In genomic region chr1:47867447-47868347, GRCh38 we compare ENCODE assay signal across 1 cellular context.
A peak's percentile ranks its signal among the peaks of the same experiment; 100 is the strongest.
TF ChIP-seq lines count a peak whose summit lies in the region.

No MANE protein-coding gene starts in this region.

TF ChIP-seq in HepG2, 621 proteins besides CTCF, POLR2A, EP300 and RAD21 (continued from another document):
- TF ChIP-seq SMAD3 (CRISPR knock-in tag; IDR thresholded peaks at IDR 0.05) (peak; percentile 5; the same call in 1 of the 2 replicates), PAXIP1 (CRISPR knock-in tag; conservative IDR thresholded peaks at IDR 0.05) (peak; percentile 90), GABPB1 (CRISPR knock-in tag; IDR thresholded peaks at IDR 0.05) (no peak), KLF13 (CRISPR knock-in tag; IDR thresholded peaks at IDR 0.05) (no peak), EHMT2 (IDR thresholded peaks at IDR 0.05; ENCODE audit: borderline replicate concordance, low read depth, low read length) (peak; percentile 9; the same call in 1 of the 2 replicates), DDIT3 (CRISPR knock-in tag; IDR thresholded peaks at IDR 0.05) (no peak), MYNN (CRISPR knock-in tag; IDR thresholded peaks at IDR 0.05; ENCODE audit: low read depth) (no peak), KLF9 (CRISPR knock-in tag; IDR thresholded peaks at IDR 0.05; ENCODE audit: low read depth) (no peak), SAP130 (CRISPR knock-in tag; IDR thresholded peaks at IDR 0.05; ENCODE audit: low read depth) (peak; percentile 24; the same call in 1 of the 2 replicates), MBD4 (IDR thresholded peaks at IDR 0.05; ENCODE audit: borderline replicate concordance, low read length) (peak; percentile 58; the same call in 1 of the 2 replicates), SALL1 (CRISPR knock-in tag; IDR thresholded peaks at IDR 0.05) (no peak; the same call in 1 of the 2 replicates), MED1 (CRISPR knock-in tag; IDR thresholded peaks at IDR 0.05) (peak; percentile 98), IKZF4 (CRISPR knock-in tag; IDR thresholded peaks at IDR 0.05; ENCODE audit: borderline replicate concordance, low read depth, not compliant biosample characterization) (no peak), TP53 (CRISPR knock-in tag; conservative IDR thresholded peaks at IDR 0.05) (no peak), ZNF562 (CRISPR knock-in tag; IDR thresholded peaks at IDR 0.05; ENCODE audit: borderline replicate concordance) (no peak), ZNF629 (CRISPR knock-in tag; conservative IDR thresholded peaks at IDR 0.05) (0 out of 2 replicates have a peak, but pooled peaks have one; percentile 24), PATZ1 (CRISPR knock-in tag; IDR thresholded peaks at IDR 0.05) (no peak), ZNF720 (CRISPR knock-in tag; IDR thresholded peaks at IDR 0.05) (no peak), BRD4 (CRISPR knock-in tag; IDR thresholded peaks at IDR 0.05) (no peak), HMG20A (CRISPR knock-in tag; IDR thresholded peaks at IDR 0.05; ENCODE audit: borderline replicate concordance) (no peak), SMC3 (IDR thresholded peaks at IDR 0.05; ENCODE audit: low read length) (no peak), TAF15 (IDR thresholded peaks at IDR 0.05; ENCODE audit: low read depth, low read length, poor library complexity, severe bottlenecking) (no peak), NCOR1 (IDR thresholded peaks at IDR 0.05; ENCODE audit: borderline replicate concordance, low read length) (no peak; the same call in 1 of the 2 replicates), ZNF232 (CRISPR knock-in tag; IDR thresholded peaks at IDR 0.05; ENCODE audit: borderline replicate concordance) (no peak), FOXO1 (CRISPR knock-in tag; IDR thresholded peaks at IDR 0.05) (peak; percentile 42; the same call in 1 of the 2 replicates), ZNF841 (CRISPR knock-in tag; IDR thresholded peaks at IDR 0.05; ENCODE audit: borderline replicate concordance) (no peak), ZFP37 (CRISPR knock-in tag; IDR thresholded peaks at IDR 0.05; ENCODE audit: borderline replicate concordance) (no peak)
- TF ChIP-seq, protein P1, sequence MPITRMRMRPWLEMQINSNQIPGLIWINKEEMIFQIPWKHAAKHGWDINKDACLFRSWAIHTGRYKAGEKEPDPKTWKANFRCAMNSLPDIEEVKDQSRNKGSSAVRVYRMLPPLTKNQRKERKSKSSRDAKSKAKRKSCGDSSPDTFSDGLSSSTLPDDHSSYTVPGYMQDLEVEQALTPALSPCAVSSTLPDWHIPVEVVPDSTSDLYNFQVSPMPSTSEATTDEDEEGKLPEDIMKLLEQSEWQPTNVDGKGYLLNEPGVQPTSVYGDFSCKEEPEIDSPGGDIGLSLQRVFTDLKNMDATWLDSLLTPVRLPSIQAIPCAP (CRISPR knock-in tag; IDR thresholded peaks at IDR 0.05; ENCODE audit: low read depth): no peak
- TF ChIP-seq, protein P2, sequence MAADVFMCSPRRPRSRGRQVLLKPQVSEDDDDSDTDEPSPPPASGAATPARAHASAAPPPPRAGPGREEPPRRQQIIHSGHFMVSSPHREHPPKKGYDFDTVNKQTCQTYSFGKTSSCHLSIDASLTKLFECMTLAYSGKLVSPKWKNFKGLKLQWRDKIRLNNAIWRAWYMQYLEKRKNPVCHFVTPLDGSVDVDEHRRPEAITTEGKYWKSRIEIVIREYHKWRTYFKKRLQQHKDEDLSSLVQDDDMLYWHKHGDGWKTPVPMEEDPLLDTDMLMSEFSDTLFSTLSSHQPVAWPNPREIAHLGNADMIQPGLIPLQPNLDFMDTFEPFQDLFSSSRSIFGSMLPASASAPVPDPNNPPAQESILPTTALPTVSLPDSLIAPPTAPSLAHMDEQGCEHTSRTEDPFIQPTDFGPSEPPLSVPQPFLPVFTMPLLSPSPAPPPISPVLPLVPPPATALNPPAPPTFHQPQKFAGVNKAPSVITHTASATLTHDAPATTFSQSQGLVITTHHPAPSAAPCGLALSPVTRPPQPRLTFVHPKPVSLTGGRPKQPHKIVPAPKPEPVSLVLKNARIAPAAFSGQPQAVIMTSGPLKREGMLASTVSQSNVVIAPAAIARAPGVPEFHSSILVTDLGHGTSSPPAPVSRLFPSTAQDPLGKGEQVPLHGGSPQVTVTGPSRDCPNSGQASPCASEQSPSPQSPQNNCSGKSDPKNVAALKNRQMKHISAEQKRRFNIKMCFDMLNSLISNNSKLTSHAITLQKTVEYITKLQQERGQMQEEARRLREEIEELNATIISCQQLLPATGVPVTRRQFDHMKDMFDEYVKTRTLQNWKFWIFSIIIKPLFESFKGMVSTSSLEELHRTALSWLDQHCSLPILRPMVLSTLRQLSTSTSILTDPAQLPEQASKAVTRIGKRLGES (CRISPR knock-in tag; IDR thresholded peaks at IDR 0.05; ENCODE audit: borderline replicate concordance): no peak
- TF ChIP-seq, protein P3, sequence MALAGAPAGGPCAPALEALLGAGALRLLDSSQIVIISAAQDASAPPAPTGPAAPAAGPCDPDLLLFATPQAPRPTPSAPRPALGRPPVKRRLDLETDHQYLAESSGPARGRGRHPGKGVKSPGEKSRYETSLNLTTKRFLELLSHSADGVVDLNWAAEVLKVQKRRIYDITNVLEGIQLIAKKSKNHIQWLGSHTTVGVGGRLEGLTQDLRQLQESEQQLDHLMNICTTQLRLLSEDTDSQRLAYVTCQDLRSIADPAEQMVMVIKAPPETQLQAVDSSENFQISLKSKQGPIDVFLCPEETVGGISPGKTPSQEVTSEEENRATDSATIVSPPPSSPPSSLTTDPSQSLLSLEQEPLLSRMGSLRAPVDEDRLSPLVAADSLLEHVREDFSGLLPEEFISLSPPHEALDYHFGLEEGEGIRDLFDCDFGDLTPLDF (CRISPR knock-in tag; IDR thresholded peaks at IDR 0.05): no peak
- TF ChIP-seq, protein P4, sequence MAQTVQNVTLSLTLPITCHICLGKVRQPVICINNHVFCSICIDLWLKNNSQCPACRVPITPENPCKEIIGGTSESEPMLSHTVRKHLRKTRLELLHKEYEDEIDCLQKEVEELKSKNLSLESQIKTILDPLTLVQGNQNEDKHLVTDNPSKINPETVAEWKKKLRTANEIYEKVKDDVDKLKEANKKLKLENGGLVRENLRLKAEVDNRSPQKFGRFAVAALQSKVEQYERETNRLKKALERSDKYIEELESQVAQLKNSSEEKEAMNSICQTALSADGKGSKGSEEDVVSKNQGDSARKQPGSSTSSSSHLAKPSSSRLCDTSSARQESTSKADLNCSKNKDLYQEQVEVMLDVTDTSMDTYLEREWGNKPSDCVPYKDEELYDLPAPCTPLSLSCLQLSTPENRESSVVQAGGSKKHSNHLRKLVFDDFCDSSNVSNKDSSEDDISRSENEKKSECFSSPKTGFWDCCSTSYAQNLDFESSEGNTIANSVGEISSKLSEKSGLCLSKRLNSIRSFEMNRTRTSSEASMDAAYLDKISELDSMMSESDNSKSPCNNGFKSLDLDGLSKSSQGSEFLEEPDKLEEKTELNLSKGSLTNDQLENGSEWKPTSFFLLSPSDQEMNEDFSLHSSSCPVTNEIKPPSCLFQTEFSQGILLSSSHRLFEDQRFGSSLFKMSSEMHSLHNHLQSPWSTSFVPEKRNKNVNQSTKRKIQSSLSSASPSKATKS (CRISPR knock-in tag; IDR thresholded peaks at IDR 0.05): no peak
- TF ChIP-seq, protein P5, sequence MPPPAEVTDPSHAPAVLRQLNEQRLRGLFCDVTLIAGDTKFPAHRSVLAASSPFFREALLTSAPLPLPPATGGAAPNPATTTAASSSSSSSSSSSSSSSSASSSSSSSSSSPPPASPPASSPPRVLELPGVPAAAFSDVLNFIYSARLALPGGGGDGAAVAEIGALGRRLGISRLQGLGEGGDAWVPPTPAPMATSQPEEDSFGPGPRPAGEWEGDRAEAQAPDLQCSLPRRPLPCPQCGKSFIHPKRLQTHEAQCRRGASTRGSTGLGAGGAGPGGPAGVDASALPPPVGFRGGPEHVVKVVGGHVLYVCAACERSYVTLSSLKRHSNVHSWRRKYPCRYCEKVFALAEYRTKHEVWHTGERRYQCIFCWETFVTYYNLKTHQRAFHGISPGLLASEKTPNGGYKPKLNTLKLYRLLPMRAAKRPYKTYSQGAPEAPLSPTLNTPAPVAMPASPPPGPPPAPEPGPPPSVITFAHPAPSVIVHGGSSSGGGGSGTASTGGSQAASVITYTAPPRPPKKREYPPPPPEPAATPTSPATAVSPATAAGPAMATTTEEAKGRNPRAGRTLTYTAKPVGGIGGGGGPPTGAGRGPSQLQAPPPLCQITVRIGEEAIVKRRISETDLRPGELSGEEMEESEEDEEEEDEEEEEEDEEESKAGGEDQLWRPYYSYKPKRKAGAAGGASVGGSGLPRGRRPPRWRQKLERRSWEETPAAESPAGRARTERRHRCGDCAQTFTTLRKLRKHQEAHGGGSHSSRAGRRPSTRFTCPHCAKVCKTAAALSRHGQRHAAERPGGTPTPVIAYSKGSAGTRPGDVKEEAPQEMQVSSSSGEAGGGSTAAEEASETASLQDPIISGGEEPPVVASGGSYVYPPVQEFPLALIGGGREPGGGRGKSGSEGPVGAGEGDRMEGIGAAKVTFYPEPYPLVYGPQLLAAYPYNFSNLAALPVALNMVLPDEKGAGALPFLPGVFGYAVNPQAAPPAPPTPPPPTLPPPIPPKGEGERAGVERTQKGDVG (CRISPR knock-in tag; IDR thresholded peaks at IDR 0.05; ENCODE audit: borderline replicate concordance): no peak
- TF ChIP-seq, protein P6, sequence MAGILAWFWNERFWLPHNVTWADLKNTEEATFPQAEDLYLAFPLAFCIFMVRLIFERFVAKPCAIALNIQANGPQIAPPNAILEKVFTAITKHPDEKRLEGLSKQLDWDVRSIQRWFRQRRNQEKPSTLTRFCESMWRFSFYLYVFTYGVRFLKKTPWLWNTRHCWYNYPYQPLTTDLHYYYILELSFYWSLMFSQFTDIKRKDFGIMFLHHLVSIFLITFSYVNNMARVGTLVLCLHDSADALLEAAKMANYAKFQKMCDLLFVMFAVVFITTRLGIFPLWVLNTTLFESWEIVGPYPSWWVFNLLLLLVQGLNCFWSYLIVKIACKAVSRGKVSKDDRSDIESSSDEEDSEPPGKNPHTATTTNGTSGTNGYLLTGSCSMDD (CRISPR knock-in tag; IDR thresholded peaks at IDR 0.05): no peak
TF ChIP-seq in HepG2: peak in this region for 78.
